In the genomic region with DNA sequence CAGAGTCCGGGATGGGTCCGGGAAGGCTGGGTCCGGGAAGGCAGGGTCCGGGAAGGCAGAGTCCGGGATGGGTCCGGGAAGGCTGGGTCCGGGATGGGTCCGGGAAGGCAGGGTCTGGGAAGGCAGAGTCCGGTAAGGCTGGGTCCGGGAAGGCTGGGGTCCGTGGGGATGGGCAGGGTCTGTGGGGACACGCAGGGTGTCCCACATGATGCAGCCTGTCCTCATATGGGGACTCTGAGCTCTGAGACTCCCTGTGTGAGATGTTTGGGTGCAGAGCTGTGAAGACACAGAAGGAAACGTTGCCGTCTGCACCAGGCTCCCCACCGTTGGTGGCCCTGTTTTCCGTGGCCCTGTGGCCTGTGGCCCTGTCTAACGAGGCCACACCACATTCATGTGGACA, we compare ENCODE assay signal across 20 cellular contexts. TPM values are rescaled to one million over a fixed set of nuclear protein-coding genes. Genes with fewer than 3 reads are reported as not detected.
DNase-seq lines count a peak whose midpoint lies in the region; ATAC-seq and TF ChIP-seq lines count a peak whose summit lies in the region.
"Had no signal": no experiment of that assay in that cellular context is flagged by ENCODE, and none has a peak within 500 bp of the region (broad histone marks: within the 10 kb centered on the region; RNA-seq: fewer than 3 reads in every experiment).

No MANE protein-coding gene starts in this region.

- H4K20me1 ChIP-seq in Karpas-422 (ENCODE audit: insufficient read depth, low read depth, low read length), result no peaks in the 10 kb centered on the region

- H3K36me3 ChIP-seq in Karpas-422 (ENCODE audit: insufficient read depth, low read length), result no peaks in the 10 kb centered on the region
- H3K36me3 ChIP-seq: BLaER1 treated with 17β-estradiol and CSF1 and Interleukin-3, amounts not matched to agents 10 nM and 100 nM had no signal

- H3K4me3 ChIP-seq in Karpas-422 (ENCODE audit: low read length), result no peak overlapping the region
- no peak overlapping the region for H3K4me3 ChIP-seq in NB4 (ENCODE audit: low read depth, low read length)
- H3K4me3 ChIP-seq: BLaER1 treated with 17β-estradiol and CSF1 and Interleukin-3, amounts not matched to agents 10 nM and 100 nM; GM12878; GM23248 had no signal

- H3K27ac ChIP-seq in Karpas-422 (ENCODE audit: low read length), result no peak overlapping the region
- H3K27ac ChIP-seq: BLaER1 treated with 17β-estradiol and CSF1 and Interleukin-3, amounts not matched to agents 10 nM and 100 nM; GM23248 had no signal

- H2AFZ ChIP-seq in Karpas-422 (ENCODE audit: low read length), result no peak overlapping the region
- H2AFZ ChIP-seq: GM23248 had no signal

- no peaks in the 10 kb centered on the region for H3K4me1 Mint-ChIP-seq in activated naive CD8-positive, alpha-beta T cell treated with anti-CD3 and anti-CD28 coated beads, Interleukin-2, amount 50 U/mL, for 24 hours
- no peaks in the 10 kb centered on the region for H3K4me1 Mint-ChIP-seq in activated naive CD8-positive, alpha-beta T cell treated with anti-CD3 and anti-CD28 coated beads for 36 hours
- H3K4me1 Mint-ChIP-seq: B cell; CD8-positive, alpha-beta memory T cell had no signal

- DNase-seq in activated naive CD8-positive, alpha-beta T cell treated with anti-CD3 and anti-CD28 coated beads, Interleukin-2, amount 50 U/mL, for 24 hours, result no peak
- no peak for DNase-seq in activated naive CD8-positive, alpha-beta T cell treated with anti-CD3 and anti-CD28 coated beads for 36 hours
- peak; percentile 50 for DNase-seq in Karpas-422
- peak; percentile 14 for DNase-seq in NB4 (ENCODE audit: low read depth)
- peak; percentile 13 to 26 for DNase-seq in erythroblast (lab: John Stamatoyannopoulos, UW)
- DNase-seq in activated effector memory CD4-positive, alpha-beta T cell treated with anti-CD3 and anti-CD28 coated beads, Interleukin-2, amount 50 U/mL, for 16 hours, result no peak
- DNase-seq: CD8-positive, alpha-beta memory T cell; COR-L47; DMS 273 treated with DMSO at 0.1 percent for 48 hours; DMS53; DND-41; EL; GM23248; HCEC 1CT; IMR-90 had no signal

- peak; percentile 30 for ATAC-seq in activated naive CD8-positive, alpha-beta T cell treated with anti-CD3 and anti-CD28 coated beads, Interleukin-2, amount 50 U/mL, for 24 hours
- ATAC-seq in HG03354 (IDR thresholded peaks at IDR 0.05; ENCODE audit: poor library complexity, severe bottlenecking, unreplicated experiment), result no peak
- ATAC-seq: GM12878 had no signal

- no peaks in the 10 kb centered on the region for H3K4me1 ChIP-seq in Karpas-422 (ENCODE audit: low read length)

- H3K27me3 ChIP-seq in Karpas-422 (ENCODE audit: low read length), result no peaks in the 10 kb centered on the region

- TF ChIP-seq CTCF in NB4 (IDR thresholded peaks at IDR 0.05; ENCODE audit: low read depth, low read length), result no peak

- no peaks in the 10 kb centered on the region for H3K9me3 ChIP-seq in Karpas-422 (ENCODE audit: low read length)
- H3K9me3 ChIP-seq: BLaER1 treated with 17β-estradiol and CSF1 and Interleukin-3, amounts not matched to agents 10 nM and 100 nM had no signal

- no peaks in the 10 kb centered on the region for H3K9me2 ChIP-seq in Karpas-422 (replicated peaks; ENCODE audit: insufficient read depth, low read length)

- no peaks in the 10 kb centered on the region for H3K79me2 ChIP-seq in Karpas-422 (ENCODE audit: low read length)

- no peaks in the 10 kb centered on the region for H3K9me3 Mint-ChIP-seq in activated naive CD8-positive, alpha-beta T cell treated with anti-CD3 and anti-CD28 coated beads, Interleukin-2, amount 50 U/mL, for 24 hours
- H3K9me3 Mint-ChIP-seq in activated naive CD8-positive, alpha-beta T cell treated with anti-CD3 and anti-CD28 coated beads for 36 hours, result no peaks in the 10 kb centered on the region
- H3K9me3 Mint-ChIP-seq: CD8-positive, alpha-beta memory T cell had no signal

- TF ChIP-seq POLR2A in NB4 (IDR thresholded peaks at IDR 0.05; ENCODE audit: extremely low read depth, insufficient read length) (no peak), erythroblast (IDR thresholded peaks at IDR 0.05; ENCODE audit: low read length) (no peak)

- no peak overlapping the region for H3K4me2 ChIP-seq in Karpas-422 (ENCODE audit: low read depth, low read length, poor library complexity, severe bottlenecking)
- H3K4me2 ChIP-seq: BLaER1 treated with 17β-estradiol and CSF1 and Interleukin-3, amounts not matched to agents 10 nM and 100 nM had no signal

- no peak overlapping the region for H3K27ac Mint-ChIP-seq in activated naive CD8-positive, alpha-beta T cell treated with anti-CD3 and anti-CD28 coated beads, Interleukin-2, amount 50 U/mL, for 24 hours
- H3K27ac Mint-ChIP-seq in activated naive CD8-positive, alpha-beta T cell treated with anti-CD3 and anti-CD28 coated beads for 36 hours, result no peak overlapping the region
- H3K27ac Mint-ChIP-seq: B cell; CD8-positive, alpha-beta memory T cell had no signal

- no peaks in the 10 kb centered on the region for H3K36me3 Mint-ChIP-seq in activated naive CD8-positive, alpha-beta T cell treated with anti-CD3 and anti-CD28 coated beads, Interleukin-2, amount 50 U/mL, for 24 hours (ENCODE audit: low read depth)
- H3K36me3 Mint-ChIP-seq in activated naive CD8-positive, alpha-beta T cell treated with anti-CD3 and anti-CD28 coated beads for 36 hours, result no peaks in the 10 kb centered on the region
- H3K36me3 Mint-ChIP-seq: CD8-positive, alpha-beta memory T cell had no signal

- no peak overlapping the region for H3K9ac ChIP-seq in Karpas-422 (ENCODE audit: low read length)
- H3K9ac ChIP-seq: BLaER1 treated with 17β-estradiol and CSF1 and Interleukin-3, amounts not matched to agents 10 nM and 100 nM; GM23248 had no signal

- H3K4me3 Mint-ChIP-seq in activated naive CD8-positive, alpha-beta T cell treated with anti-CD3 and anti-CD28 coated beads, Interleukin-2, amount 50 U/mL, for 24 hours, result no peak overlapping the region
- H3K4me3 Mint-ChIP-seq in activated naive CD8-positive, alpha-beta T cell treated with anti-CD3 and anti-CD28 coated beads for 36 hours, result no peak overlapping the region
- H3K4me3 Mint-ChIP-seq: B cell; CD8-positive, alpha-beta memory T cell had no signal

- no peaks in the 10 kb centered on the region for H3K27me3 Mint-ChIP-seq in activated naive CD8-positive, alpha-beta T cell treated with anti-CD3 and anti-CD28 coated beads, Interleukin-2, amount 50 U/mL, for 24 hours
- H3K27me3 Mint-ChIP-seq in activated naive CD8-positive, alpha-beta T cell treated with anti-CD3 and anti-CD28 coated beads for 36 hours, result no peaks in the 10 kb centered on the region

RNA-seq across cellular contexts. Expression of a gene that starts 45.7 kb away (rescaled TPM):
- not detected for total RNA-seq in activated naive CD8-positive, alpha-beta T cell treated with anti-CD3 and anti-CD28 coated beads for 36 hours
- total RNA-seq in Karpas-422 (2014; rRNA removed; shearing (Covaris generic); ENCODE audit: low replicate concordance), result not detected in 2 replicates
- total RNA-seq: B cell; CD8-positive, alpha-beta memory T cell; G401; GM12878; GM23248; IMR-90 had no signal

Comparison
In these comparisons a context has a peak if more than half of its experiments do, and no peak if none do; other contexts are left out.
1. DNase-seq: peak in Karpas-422 (single experiment), NB4 (single experiment) and erythroblast (2 of 2); none in activated naive CD8-positive, alpha-beta T cell treated with anti-CD3 and anti-CD28 coated beads, Interleukin-2, amount 50 U/mL, for 24 hours (single experiment), activated naive CD8-positive, alpha-beta T cell treated with anti-CD3 and anti-CD28 coated beads for 36 hours (single experiment) and activated effector memory CD4-positive, alpha-beta T cell treated with anti-CD3 and anti-CD28 coated beads, Interleukin-2, amount 50 U/mL, for 16 hours (single experiment).